Comparison of ENCODE assay signal across 7 cellular contexts in genomic region chr4:18042012-18042411, GRCh38.
"Had no signal": no experiment of that assay in that cellular context is flagged by ENCODE, and none has a peak within 500 bp of the region (broad histone marks: within the 10 kb centered on the region; RNA-seq: fewer than 3 reads in every experiment).

No MANE protein-coding gene starts in this region.

- DNase-seq: IMR-90, KBM-7, KG1 had no signal

- H3K4me2 ChIP-seq: KMS-11 had no signal

- H3K4me3 ChIP-seq: K562 had no signal

- H3K27ac ChIP-seq: HL-60, KMS-11 had no signal

- FAIRE-seq: HTR-8/SVneo, K562 had no signal

- H3K9ac ChIP-seq: KMS-11 had no signal
